ENCODE assay signal across 17 cellular contexts in the genomic region with DNA sequence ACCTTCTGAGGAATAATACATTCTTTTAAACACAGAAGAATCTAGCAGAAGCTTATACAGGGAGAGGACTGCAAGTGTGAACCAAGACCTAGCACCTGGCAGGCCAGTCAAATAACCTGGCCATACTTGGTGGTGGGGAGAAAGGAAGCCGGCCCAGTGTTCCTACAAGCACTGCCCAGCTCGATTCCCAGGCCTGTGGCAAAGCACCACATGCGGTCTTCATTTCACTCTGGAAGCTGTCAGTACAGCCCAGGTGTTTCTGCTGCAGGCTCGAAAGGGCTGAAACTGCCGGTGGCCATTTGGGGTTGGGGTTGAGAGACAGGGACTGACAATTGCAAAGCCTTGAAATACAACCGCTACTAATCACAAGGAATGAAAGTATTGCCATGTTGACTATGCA.
"Had no signal": no experiment of that assay in that cellular context is flagged by ENCODE, and none has a peak within 500 bp of the region (broad histone marks: within the 10 kb centered on the region; RNA-seq: fewer than 3 reads in every experiment).

No MANE protein-coding gene starts in this region.

- H3K27me3 ChIP-seq: adrenal gland, sigmoid colon, uterus had no signal

- ATAC-seq: left cardiac atrium; stimulated activated memory B cell treated with anti-CD40 and anti-IgM and Interleukin-4, amounts not matched to agents 10 μg/mL and 1 μg/mL and 100 μg/mL, for 72 hours had no signal

- H3K9me3 ChIP-seq: adrenal gland, uterus had no signal

- DNase-seq: activated CD4-positive, CD25-positive, alpha-beta regulatory T cell treated with anti-CD3 and anti-CD28 coated beads, Interleukin-2, amount 50 U/mL, for 72 hours; activated CD8-positive, alpha-beta memory T cell treated with anti-CD3 and anti-CD28 coated beads for 24 hours; activated CD8-positive, alpha-beta memory T cell treated with anti-CD3 and anti-CD28 coated beads, Interleukin-2, amount 50 U/mL, for 48 hours; activated effector memory CD4-positive, alpha-beta T cell treated with Interleukin-2 at 50 U/mL for 16 hours; activated T-cell treated with anti-CD3 and anti-CD28 coated beads, Interleukin-2, amount 50 U/mL, for 48 hours; adrenal gland; effector CD4-positive, alpha-beta T cell; left cardiac atrium; midbrain; nucleus accumbens; sigmoid colon; stimulated activated CD4-positive, alpha-beta T cell treated with anti-CD3 and anti-CD28 coated beads, Interleukin-4, amount 100 ng/mL, for 4 hours; uterus had no signal

- H3K27ac ChIP-seq: adrenal gland, sigmoid colon, uterus had no signal

- H3K36me3 Mint-ChIP-seq: activated naive CD4-positive, alpha-beta T cell treated with anti-CD3 and anti-CD28 coated beads, Interleukin-2, amount 50 U/mL, for 24 hours; stimulated activated memory B cell treated with anti-CD40 and anti-IgM and Interleukin-4, amounts not matched to agents 10 μg/mL and 1 μg/mL and 100 μg/mL, for 72 hours had no signal

- H3K4me3 ChIP-seq: adrenal gland, sigmoid colon, uterus had no signal

- H3K36me3 ChIP-seq: adrenal gland, sigmoid colon, uterus had no signal

- H3K4me1 ChIP-seq: adrenal gland, uterus had no signal

- H3K4me3 Mint-ChIP-seq: activated naive CD4-positive, alpha-beta T cell treated with anti-CD3 and anti-CD28 coated beads, Interleukin-2, amount 50 U/mL, for 24 hours; nephron; stimulated activated memory B cell treated with anti-CD40 and anti-IgM and Interleukin-4, amounts not matched to agents 10 μg/mL and 1 μg/mL and 100 μg/mL, for 72 hours; T-helper 1 cell treated with Interleukin-12 subunit alpha and Interleukin-12 subunit beta and Interleukin-4 antibody, amounts not matched to agents 30 μg/mL and 1 μg/mL, for 36 hours had no signal

- H3K4me1 Mint-ChIP-seq: activated naive CD4-positive, alpha-beta T cell treated with anti-CD3 and anti-CD28 coated beads, Interleukin-2, amount 50 U/mL, for 24 hours; nephron; stimulated activated memory B cell treated with anti-CD40 and anti-IgM and Interleukin-4, amounts not matched to agents 10 μg/mL and 1 μg/mL and 100 μg/mL, for 72 hours had no signal

- H3K27ac Mint-ChIP-seq: activated naive CD4-positive, alpha-beta T cell treated with anti-CD3 and anti-CD28 coated beads, Interleukin-2, amount 50 U/mL, for 24 hours; nephron; stimulated activated memory B cell treated with anti-CD40 and anti-IgM and Interleukin-4, amounts not matched to agents 10 μg/mL and 1 μg/mL and 100 μg/mL, for 72 hours; T-helper 1 cell treated with Interleukin-12 subunit alpha and Interleukin-12 subunit beta and Interleukin-4 antibody, amounts not matched to agents 30 μg/mL and 1 μg/mL, for 36 hours had no signal
